In genomic region chr2:198873771-198874501, GRCh38 we compare ENCODE assay signal across 14 cellular contexts.
DNase-seq lines count a peak whose midpoint lies in the region; ATAC-seq lines count a peak whose summit lies in the region.
"Had no signal": no experiment of that assay in that cellular context is flagged by ENCODE, and none has a peak within 500 bp of the region (broad histone marks: within the 10 kb centered on the region; RNA-seq: fewer than 3 reads in every experiment).

No MANE protein-coding gene starts in this region.

- CTCF ChIA-PET in activated CD4-positive, alpha-beta T cell treated with anti-CD3 and anti-CD28 coated beads for 36 hours (lab: Charles Lee) = no interaction called here

- H3K27ac Mint-ChIP-seq in activated CD4-positive, alpha-beta T cell treated with anti-CD3 and anti-CD28 coated beads for 36 hours = no peak overlapping the region
- H3K27ac Mint-ChIP-seq: nephron progenitor cell had no signal

- H3K9me3 Mint-ChIP-seq in activated CD4-positive, alpha-beta T cell treated with anti-CD3 and anti-CD28 coated beads for 36 hours (ENCODE audit: low read depth) = no peaks in the 10 kb centered on the region

- intact Hi-C loops in activated CD4-positive, alpha-beta T cell treated with anti-CD3 and anti-CD28 coated beads for 36 hours (cut with DNase I, micrococcal nuclease) = no loop called here

- H3K36me3 Mint-ChIP-seq in activated CD4-positive, alpha-beta T cell treated with anti-CD3 and anti-CD28 coated beads for 36 hours (ENCODE audit: low read depth) = no peaks in the 10 kb centered on the region

- H3K4me1 Mint-ChIP-seq in activated CD4-positive, alpha-beta T cell treated with anti-CD3 and anti-CD28 coated beads for 36 hours = no peaks in the 10 kb centered on the region
- H3K4me1 Mint-ChIP-seq: nephron progenitor cell had no signal

- no peak overlapping the region for H3K4me3 Mint-ChIP-seq in activated CD4-positive, alpha-beta T cell treated with anti-CD3 and anti-CD28 coated beads for 36 hours
- H3K4me3 Mint-ChIP-seq: nephron progenitor cell had no signal

- POLR2A ChIA-PET in activated CD4-positive, alpha-beta T cell treated with anti-CD3 and anti-CD28 coated beads for 36 hours (lab: Charles Lee) = no interaction called here

- no peaks in the 10 kb centered on the region for H3K27me3 Mint-ChIP-seq in activated CD4-positive, alpha-beta T cell treated with anti-CD3 and anti-CD28 coated beads for 36 hours

- DNase-seq in brain pericyte (ENCODE audit: low read depth, low spot score) (peak; percentile 10), stromal cell of bone marrow (ENCODE audit: low read depth) (peak; percentile 64), NCI-H1417 treated with DMSO at 0.1 percent for 48 hours (lab: John Stamatoyannopoulos, UW) (no peak), D341Med (ENCODE audit: low spot score) (no peak)
- DNase-seq in activated CD4-positive, alpha-beta T cell treated with anti-CD3 and anti-CD28 coated beads for 36 hours = no peak
- DNase-seq: activated naive CD4-positive, alpha-beta T cell; central memory CD4-positive, alpha-beta T cell; lower lobe of right lung; NCI-H187; nephron progenitor cell; right lobe of liver had no signal

- peak; percentile 24 for ATAC-seq in GM18867 (IDR thresholded peaks at IDR 0.05; ENCODE audit: unreplicated experiment)
- ATAC-seq in HG03439 (IDR thresholded peaks at IDR 0.05; ENCODE audit: unreplicated experiment) = peak; percentile 12
- no peak for ATAC-seq in HG03520 (IDR thresholded peaks at IDR 0.05; ENCODE audit: unreplicated experiment)
- no peak for ATAC-seq in activated CD4-positive, alpha-beta T cell treated with anti-CD3 and anti-CD28 coated beads for 36 hours
- ATAC-seq: lower lobe of right lung, right lobe of liver had no signal

Comparison
In these comparisons a context has a peak if more than half of its experiments do, and no peak if none do; other contexts are left out.
1. ATAC-seq: peak in GM18867 (single experiment) and HG03439 (single experiment); none in HG03520 (single experiment) and activated CD4-positive, alpha-beta T cell treated with anti-CD3 and anti-CD28 coated beads for 36 hours (single experiment).
2. DNase-seq: peak in brain pericyte (single experiment) and stromal cell of bone marrow (single experiment); none in NCI-H1417 treated with DMSO at 0.1 percent for 48 hours (single experiment), D341Med (single experiment) and activated CD4-positive, alpha-beta T cell treated with anti-CD3 and anti-CD28 coated beads for 36 hours (single experiment).